18 cellular contexts compared by ENCODE assay signal in genomic region chr7:75010036-75010435, GRCh38. TPM values are rescaled to one million over a fixed set of nuclear protein-coding genes. Genes with fewer than 3 reads are reported as not detected.
DNase-seq lines count a peak whose midpoint lies in the region; ATAC-seq and TF ChIP-seq lines count a peak whose summit lies in the region.
"Had no signal": no experiment of that assay in that cellular context is flagged by ENCODE, and none has a peak within 500 bp of the region (broad histone marks: within the 10 kb centered on the region; RNA-seq: fewer than 3 reads in every experiment).

No MANE protein-coding gene starts in this region.

- no peaks in the 10 kb centered on the region for H3K4me1 ChIP-seq in HEK293 (ENCODE audit: control insufficient read depth, insufficient read depth, low read length)
- H3K4me1 ChIP-seq: HAP-1 had no signal

- ATAC-seq in WTC11: no peak
- no peak for ATAC-seq in stimulated activated naive B cell treated with anti-CD40 and anti-IgM and Interleukin-4, amounts not matched to agents 10 μg/mL and 1 μg/mL and 100 μg/mL, for 72 hours (replicated peaks)
- no peak for ATAC-seq in GM21390 (IDR thresholded peaks at IDR 0.05; ENCODE audit: unreplicated experiment)

- H3K27me3 Mint-ChIP-seq in WTC11 (ENCODE audit: low read depth): no peaks in the 10 kb centered on the region
- no peaks in the 10 kb centered on the region for H3K27me3 Mint-ChIP-seq in stimulated activated naive B cell treated with anti-CD40 and anti-IgM and Interleukin-4, amounts not matched to agents 10 μg/mL and 1 μg/mL and 100 μg/mL, for 72 hours
- H3K27me3 Mint-ChIP-seq: B cell; CD4-positive, alpha-beta memory T cell had no signal

- no peaks in the 10 kb centered on the region for H3K9me3 Mint-ChIP-seq in WTC11
- no peaks in the 10 kb centered on the region for H3K9me3 Mint-ChIP-seq in stimulated activated naive B cell treated with anti-CD40 and anti-IgM and Interleukin-4, amounts not matched to agents 10 μg/mL and 1 μg/mL and 100 μg/mL, for 72 hours
- H3K9me3 Mint-ChIP-seq: CD4-positive, alpha-beta memory T cell had no signal

- no peaks in the 10 kb centered on the region for H3K4me1 Mint-ChIP-seq in WTC11
- H3K4me1 Mint-ChIP-seq in stimulated activated naive B cell treated with anti-CD40 and anti-IgM and Interleukin-4, amounts not matched to agents 10 μg/mL and 1 μg/mL and 100 μg/mL, for 72 hours: no peaks in the 10 kb centered on the region
- H3K4me1 Mint-ChIP-seq: B cell; CD4-positive, alpha-beta memory T cell had no signal

- DNase-seq in NB4 (ENCODE audit: low read depth): peak; percentile 55
- no peak for DNase-seq in WTC11 (ENCODE audit: low spot score)
- DNase-seq in stimulated activated naive B cell treated with anti-CD40 and anti-IgM and Interleukin-4, amounts not matched to agents 10 μg/mL and 1 μg/mL and 100 μg/mL, for 72 hours: no peak
- no peak for DNase-seq in T-helper 9 cell
- no peak for DNase-seq in stimulated activated naive CD4-positive, alpha-beta T cell (lab: John Stamatoyannopoulos, UW)
- DNase-seq: CD4-positive, alpha-beta memory T cell; MG63; NCI-H1417; NCI-H2029; NCI-H2171; NCI-H446; NK-92 treated with Interleukin-12 subunit alpha and Interleukin-12 subunit beta, amount 100 ng/mL, for 24 hours; T-helper 1 cell had no signal

- POLR2A ChIA-PET in HEK293 (lab: Yijun Ruan, JAX) (no interaction called here), WTC11 (lab: Charles Lee) (no interaction called here)

- TF ChIP-seq POLR2A in NB4 (IDR thresholded peaks at IDR 0.05; ENCODE audit: extremely low read depth, insufficient read length): no peak

- H3K36me3 Mint-ChIP-seq in WTC11: peaks cover 15% of the 10 kb centered on the region
- H3K36me3 Mint-ChIP-seq in stimulated activated naive B cell treated with anti-CD40 and anti-IgM and Interleukin-4, amounts not matched to agents 10 μg/mL and 1 μg/mL and 100 μg/mL, for 72 hours: no peaks in the 10 kb centered on the region

- peak overlapping the region; percentile 88; the same call in 1 of the 2 replicates for H3K27ac Mint-ChIP-seq in WTC11
- H3K27ac Mint-ChIP-seq in stimulated activated naive B cell treated with anti-CD40 and anti-IgM and Interleukin-4, amounts not matched to agents 10 μg/mL and 1 μg/mL and 100 μg/mL, for 72 hours: peak overlapping the region; percentile 0
- H3K27ac Mint-ChIP-seq: B cell; CD4-positive, alpha-beta memory T cell had no signal

- H3K36me3 ChIP-seq in HEK293 (ENCODE audit: control insufficient read depth in 2 of 2, insufficient read depth in 1 of 2, low read length in 2 of 2): no peaks in the 10 kb centered on the region; a peak in 1 of 3 replicates
- H3K36me3 ChIP-seq: HAP-1, MG63 had no signal

- H3K27ac ChIP-seq in HEK293 (ENCODE audit: extremely low read depth, low read depth, low read length): no peak overlapping the region
- H3K27ac ChIP-seq: KMS-11 had no signal

- H3K4me3 ChIP-seq in HEK293 (ENCODE audit: low read depth, low read length) (no peak overlapping the region), NB4 (ENCODE audit: low read depth, low read length) (no peak overlapping the region)
- H3K4me3 ChIP-seq: HAP-1, MG63 had no signal

- CTCF ChIA-PET in HEK293 (lab: Yijun Ruan, JAX): no interaction called here
- CTCF ChIA-PET in WTC11 (lab: Charles Lee): no interaction called here

- no peak for TF ChIP-seq CTCF in HEK293 (tag by site-specific recombination; IDR thresholded peaks at IDR 0.05)
- no peak for TF ChIP-seq CTCF in NB4 (IDR thresholded peaks at IDR 0.05; ENCODE audit: low read depth, low read length)
- no peak for TF ChIP-seq CTCF in WTC11 (IDR thresholded peaks at IDR 0.05)

- no peak overlapping the region for H3K4me3 Mint-ChIP-seq in WTC11
- H3K4me3 Mint-ChIP-seq in stimulated activated naive B cell treated with anti-CD40 and anti-IgM and Interleukin-4, amounts not matched to agents 10 μg/mL and 1 μg/mL and 100 μg/mL, for 72 hours: no peak overlapping the region
- H3K4me3 Mint-ChIP-seq: B cell; CD4-positive, alpha-beta memory T cell had no signal

- no peaks in the 10 kb centered on the region for H3K9me3 ChIP-seq in HEK293 (ENCODE audit: control insufficient read depth, insufficient read depth, low read depth, low read length)
- H3K9me3 ChIP-seq: HAP-1, MG63 had no signal

TF ChIP-seq in HEK293, 187 proteins besides CTCF, POLR2A, EP300 and RAD21:
- TF ChIP-seq ZXDB (tag by site-specific recombination; IDR thresholded peaks at IDR 0.05): no peak
- no peak for TF ChIP-seq ZNF202 (tag by site-specific recombination; IDR thresholded peaks at IDR 0.05; ENCODE audit: borderline replicate concordance)
- no peak for TF ChIP-seq EGR2 (tag by site-specific recombination; IDR thresholded peaks at IDR 0.05; ENCODE audit: low read depth)
- TF ChIP-seq KLF7 (tag by site-specific recombination; IDR thresholded peaks at IDR 0.05; ENCODE audit: borderline replicate concordance): no peak
- no peak for TF ChIP-seq ZNF830 (tag by site-specific recombination; IDR thresholded peaks at IDR 0.05; ENCODE audit: low read depth)
- peak; percentile 40; the same call in 1 of the 2 replicates for TF ChIP-seq ZNF16 (tag by site-specific recombination; IDR thresholded peaks at IDR 0.05; ENCODE audit: low read depth)
- no peak for TF ChIP-seq ZNF311 (tag by site-specific recombination; IDR thresholded peaks at IDR 0.05; ENCODE audit: borderline replicate concordance)
- TF ChIP-seq ZNF24 (tag by site-specific recombination; IDR thresholded peaks at IDR 0.05): no peak
TF ChIP-seq in HEK293: peak in this region for 1.

TF ChIP-seq in WTC11, 78 proteins besides CTCF, POLR2A, EP300 and RAD21 (continues in another document):
- TF ChIP-seq PREB (CRISPR knock-in tag; IDR thresholded peaks at IDR 0.05; ENCODE audit: borderline replicate concordance): no peak
- TF ChIP-seq E2F1 (CRISPR knock-in tag; IDR thresholded peaks at IDR 0.05): no peak
- no peak for TF ChIP-seq NFYB (CRISPR knock-in tag; conservative IDR thresholded peaks at IDR 0.05; ENCODE audit: low read depth)
- no peak for TF ChIP-seq USF1 (CRISPR knock-in tag; IDR thresholded peaks at IDR 0.05)
- TF ChIP-seq HMGA2 (CRISPR knock-in tag; IDR thresholded peaks at IDR 0.05): no peak
- no peak for TF ChIP-seq ZBTB43 (CRISPR knock-in tag; IDR thresholded peaks at IDR 0.05)
- TF ChIP-seq CREB1 (CRISPR knock-in tag; IDR thresholded peaks at IDR 0.05): no peak
- TF ChIP-seq MXD4 (CRISPR knock-in tag; IDR thresholded peaks at IDR 0.05; ENCODE audit: borderline replicate concordance): no peak
- TF ChIP-seq ZSCAN18 (CRISPR knock-in tag; IDR thresholded peaks at IDR 0.05): no peak
- TF ChIP-seq ZNF416 (CRISPR knock-in tag; IDR thresholded peaks at IDR 0.05): no peak

RNA-seq across cellular contexts. Expression of gene CASTOR2, which starts 45.5 kb away (rescaled TPM):
- 36.5 to 40.1 TPM (median 38.7 TPM) in 3 replicates for total RNA-seq in WTC11 (2021)
